In the genomic region with DNA sequence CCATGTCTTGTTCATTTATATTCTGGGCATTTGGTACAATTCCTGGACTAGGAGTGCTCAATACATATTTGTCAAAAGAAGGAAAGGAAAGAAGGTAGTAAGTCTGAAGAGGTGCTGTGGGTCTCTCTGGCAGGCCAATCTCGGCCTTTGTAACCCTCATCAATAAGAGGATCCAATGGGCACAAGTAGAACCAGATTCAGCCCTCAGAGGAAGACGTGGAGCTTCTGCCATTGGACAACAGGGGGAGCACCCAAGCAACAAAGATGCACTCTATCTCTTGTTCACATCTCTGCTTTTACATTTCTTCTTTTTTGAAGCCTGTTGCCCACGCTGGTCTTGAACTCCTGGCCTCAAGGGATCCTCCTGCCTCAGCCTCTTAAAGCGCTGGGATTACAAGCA, we compare ENCODE assay signal across 8 cellular contexts. TPM values are rescaled to one million over a fixed set of nuclear protein-coding genes. Genes with fewer than 3 reads are reported as not detected.
DNase-seq lines count a peak whose midpoint lies in the region; ATAC-seq and TF ChIP-seq lines count a peak whose summit lies in the region.

No MANE protein-coding gene starts in this region.

- no peak overlapping the region for H3K27ac ChIP-seq in upper lobe of right lung
- H3K27ac ChIP-seq in caudate nucleus (ENCODE audit: low read depth, low read length): no peak overlapping the region

- H3K9me3 Mint-ChIP-seq in activated CD8-positive, alpha-beta T cell treated with anti-CD3 and anti-CD28 coated beads, Interleukin-2, amount 10 ng/mL, durations not matched to agents 7 days and 5 days (ENCODE audit: insufficient read depth): no peaks in the 10 kb centered on the region

- intact Hi-C loops in upper lobe of right lung (cut with DNase I): no loop called here

- H3K27me3 ChIP-seq in upper lobe of right lung: no peaks in the 10 kb centered on the region

- no peak overlapping the region for H3K4me3 Mint-ChIP-seq in activated CD8-positive, alpha-beta T cell treated with anti-CD3 and anti-CD28 coated beads, Interleukin-2, amount 10 ng/mL, durations not matched to agents 7 days and 5 days

- peaks cover 44% of the 10 kb centered on the region for H3K4me1 Mint-ChIP-seq in activated CD8-positive, alpha-beta T cell treated with anti-CD3 and anti-CD28 coated beads, Interleukin-2, amount 10 ng/mL, durations not matched to agents 7 days and 5 days (ENCODE audit: low read depth)

- peaks cover 22% of the 10 kb centered on the region for H3K4me1 ChIP-seq in upper lobe of right lung

- DNase-seq in NCI-H1105 treated with DMSO at 0.1 percent for 48 hours (lab: John Stamatoyannopoulos, UW) (peak; percentile 28), NCI-H1105 (lab: John Stamatoyannopoulos, UW) (no peak), MV-4-11 (lab: John Stamatoyannopoulos, UW) (peak; percentile 52), glomerular visceral epithelial cell (ENCODE audit: extremely low spot score) (peak; percentile 21), upper lobe of right lung (no peak), caudate nucleus (lab: John Stamatoyannopoulos, UW) (no peak)
- DNase-seq in activated CD8-positive, alpha-beta T cell treated with anti-CD3 and anti-CD28 coated beads, Interleukin-2, amount 10 ng/mL, durations not matched to agents 7 days and 5 days: peak; percentile 74

- no peak overlapping the region for H3K27ac Mint-ChIP-seq in activated CD8-positive, alpha-beta T cell treated with anti-CD3 and anti-CD28 coated beads, Interleukin-2, amount 10 ng/mL, durations not matched to agents 7 days and 5 days

- ATAC-seq in activated CD8-positive, alpha-beta T cell treated with anti-CD3 and anti-CD28 coated beads, Interleukin-2, amount 10 ng/mL, durations not matched to agents 7 days and 5 days: peak; percentile 40
- ATAC-seq in upper lobe of right lung (no peak), GM18868 (IDR thresholded peaks at IDR 0.05; ENCODE audit: unreplicated experiment) (no peak)

- no peak overlapping the region for H3K4me3 ChIP-seq in upper lobe of right lung

- H3K36me3 Mint-ChIP-seq in activated CD8-positive, alpha-beta T cell treated with anti-CD3 and anti-CD28 coated beads, Interleukin-2, amount 10 ng/mL, durations not matched to agents 7 days and 5 days (ENCODE audit: low read depth): peaks cover 16% of the 10 kb centered on the region

- CTCF ChIA-PET in activated CD8-positive, alpha-beta T cell treated with anti-CD3 and anti-CD28 coated beads, Interleukin-2, amount 10 ng/mL, durations not matched to agents 7 days and 5 days (lab: Charles Lee): interaction anchor here (0.5 to 3.4 kb wide), 7 partner anchors 10 to 309 kb away, joined by 3 to 18 read pairs (median 5); no protein-coding TSS in a partner anchor

- TF ChIP-seq CTCF in upper lobe of right lung (IDR thresholded peaks at IDR 0.05): peak; percentile 36

- H3K27me3 Mint-ChIP-seq in activated CD8-positive, alpha-beta T cell treated with anti-CD3 and anti-CD28 coated beads, Interleukin-2, amount 10 ng/mL, durations not matched to agents 7 days and 5 days (ENCODE audit: low read depth): no peaks in the 10 kb centered on the region

- H3K9me3 ChIP-seq in upper lobe of right lung: no peaks in the 10 kb centered on the region

- peaks cover 10% of the 10 kb centered on the region for H3K36me3 ChIP-seq in upper lobe of right lung

- POLR2A ChIA-PET in activated CD8-positive, alpha-beta T cell treated with anti-CD3 and anti-CD28 coated beads, Interleukin-2, amount 10 ng/mL, durations not matched to agents 7 days and 5 days (lab: Charles Lee): interaction anchor here (1.1 to 1.5 kb wide), 2 partner anchors 20 to 29 kb away, joined by 4 to 7 read pairs; a partner anchor contains a TSS

RNA-seq across cellular contexts. Expression of gene VPS11, which starts 2.2 kb away (rescaled TPM):
- 10 to 100 TPM; 30.8 to 31.6 TPM for total RNA-seq in activated CD8-positive, alpha-beta T cell treated with anti-CD3 and anti-CD28 coated beads, Interleukin-2, amount 10 ng/mL, durations not matched to agents 7 days and 5 days
- total RNA-seq in upper lobe of right lung: 41.5 TPM

RNA-seq across cellular contexts. Expression of gene HYOU1, which starts 8.4 kb away (rescaled TPM):
- 100 to 1,000 TPM; 133 to 135 TPM for total RNA-seq in activated CD8-positive, alpha-beta T cell treated with anti-CD3 and anti-CD28 coated beads, Interleukin-2, amount 10 ng/mL, durations not matched to agents 7 days and 5 days
- 142 TPM for total RNA-seq in upper lobe of right lung

RNA-seq across cellular contexts. Expression of gene HMBS, which starts 19.3 kb away (rescaled TPM):
- total RNA-seq in activated CD8-positive, alpha-beta T cell treated with anti-CD3 and anti-CD28 coated beads, Interleukin-2, amount 10 ng/mL, durations not matched to agents 7 days and 5 days: 10 to 100 TPM; 31.0 to 32.5 TPM
- total RNA-seq in upper lobe of right lung: 19.5 TPM

RNA-seq across cellular contexts. Expression of gene SLC37A4, which starts 34.7 kb away (rescaled TPM):
- total RNA-seq in activated CD8-positive, alpha-beta T cell treated with anti-CD3 and anti-CD28 coated beads, Interleukin-2, amount 10 ng/mL, durations not matched to agents 7 days and 5 days: 10 to 100 TPM; 22.4 to 26.6 TPM
- total RNA-seq in upper lobe of right lung: 19.3 TPM

RNA-seq across cellular contexts. Expression of gene DPAGT1, which starts 36.3 kb away (rescaled TPM):
- total RNA-seq in activated CD8-positive, alpha-beta T cell treated with anti-CD3 and anti-CD28 coated beads, Interleukin-2, amount 10 ng/mL, durations not matched to agents 7 days and 5 days: 10 to 100 TPM; 52.5 to 57.7 TPM
- 38.4 TPM for total RNA-seq in upper lobe of right lung

Comparison
In these comparisons a context has a peak if more than half of its experiments do, and no peak if none do; other contexts are left out.
1. DNase-seq: peak in NCI-H1105 treated with DMSO at 0.1 percent for 48 hours (single experiment), MV-4-11 (single experiment), activated CD8-positive, alpha-beta T cell treated with anti-CD3 and anti-CD28 coated beads, Interleukin-2, amount 10 ng/mL, durations not matched to agents 7 days and 5 days (single experiment) and glomerular visceral epithelial cell (single experiment); none in NCI-H1105 (single experiment), upper lobe of right lung (single experiment) and caudate nucleus (0 of 61).